ENCODE assay signal across 11 cellular contexts in genomic region chr2:64276417-64277095, GRCh38.
A peak's percentile ranks its signal among the peaks of the same experiment; 100 is the strongest.
DNase-seq lines count a peak whose midpoint lies in the region; ATAC-seq, FAIRE-seq and TF ChIP-seq lines count a peak whose summit lies in the region.
"Had no signal": no experiment of that assay in that cellular context is flagged by ENCODE, and none has a peak within 500 bp of the region (broad histone marks: within the 10 kb centered on the region; RNA-seq: fewer than 3 reads in every experiment).

No MANE protein-coding gene starts in this region.

- peak overlapping the region; percentile 43 for H3K4me2 ChIP-seq in skeletal muscle satellite cell (ENCODE audit: low read length)

- peak overlapping the region; percentile 21 for H3K4me3 ChIP-seq in adipocyte (ENCODE audit: low read length)
- H3K4me3 ChIP-seq in skeletal muscle satellite cell (ENCODE audit: low read length), result peak overlapping the region; percentile 19
- H3K4me3 ChIP-seq: vagina had no signal

- H3K9ac ChIP-seq in adipocyte (ENCODE audit: low read length), result no peak overlapping the region
- H3K9ac ChIP-seq in skeletal muscle satellite cell (ENCODE audit: low read depth, low read length), result peak overlapping the region; percentile 38

- TF ChIP-seq POLR2A in erythroblast (IDR thresholded peaks at IDR 0.05; ENCODE audit: low read length), result no peak

- H3K4me1 ChIP-seq in adipocyte (ENCODE audit: control insufficient read depth, insufficient read depth, low read length) (peaks cover 29% of the 10 kb centered on the region), skeletal muscle satellite cell (ENCODE audit: control insufficient read depth, insufficient read depth, low read length) (peaks cover 42% of the 10 kb centered on the region)

- no peaks in the 10 kb centered on the region for H3K27me3 ChIP-seq in adipocyte (replicated peaks; ENCODE audit: control insufficient read depth, insufficient read depth, low read length)
- H3K27me3 ChIP-seq in skeletal muscle satellite cell (ENCODE audit: control insufficient read depth, insufficient read depth, low read length), result no peaks in the 10 kb centered on the region
- H3K27me3 ChIP-seq: vagina had no signal

- H3K36me3 ChIP-seq in adipocyte (ENCODE audit: control insufficient read depth, insufficient read depth, low read length, severe bottlenecking), result no peaks in the 10 kb centered on the region
- H3K36me3 ChIP-seq in skeletal muscle satellite cell (ENCODE audit: insufficient read depth, low read length), result no peaks in the 10 kb centered on the region
- H3K36me3 ChIP-seq: vagina had no signal

- H3K9me3 ChIP-seq in adipocyte (ENCODE audit: control insufficient read depth, low read length) (no peaks in the 10 kb centered on the region), skeletal muscle satellite cell (replicated peaks; ENCODE audit: low read length) (no peaks in the 10 kb centered on the region)
- H3K9me3 ChIP-seq: vagina had no signal

- no peak for DNase-seq in GM19239 (ENCODE audit: insufficient read length, low spot score)
- peak; percentile 36 for DNase-seq in adipocyte (ENCODE audit: low read depth)
- DNase-seq in iPS DF 4.7 (ENCODE audit: extremely low read depth, low spot score), result peak; percentile 78
- no peak for DNase-seq in activated CD4-positive, alpha-beta T cell treated with anti-CD3 and anti-CD28 coated beads for 1 hour
- no peak for DNase-seq in ecto neural progenitor cell (ENCODE audit: low spot score)
- no peak for DNase-seq in erythroblast (lab: John Stamatoyannopoulos, UW)
- DNase-seq: activated CD4-positive, alpha-beta T cell treated with anti-CD3 and anti-CD28 coated beads, Interleukin-2, amount 50 U/mL, for 1 hour; natural killer cell had no signal

- peak; percentile 58 for FAIRE-seq in GM19239 (lab: Jason Lieb, UNC)

- ATAC-seq in GM21717 (IDR thresholded peaks at IDR 0.05; ENCODE audit: unreplicated experiment), result no peak

Comparison
In these comparisons a context has a peak if more than half of its experiments do, and no peak if none do; other contexts are left out.
1. DNase-seq: peak in adipocyte (single experiment) and iPS DF 4.7 (single experiment); none in GM19239 (single experiment), activated CD4-positive, alpha-beta T cell treated with anti-CD3 and anti-CD28 coated beads for 1 hour (single experiment), ecto neural progenitor cell (single experiment) and erythroblast (0 of 2).